Comparison of ENCODE assay signal across 10 cellular contexts in genomic region chr13:112692104-112692503, GRCh38. TPM values are rescaled to one million over a fixed set of nuclear protein-coding genes. Genes with fewer than 3 reads are reported as not detected.
A peak's percentile ranks its signal among the peaks of the same experiment; 100 is the strongest.
DNase-seq lines count a peak whose midpoint lies in the region; ATAC-seq lines count a peak whose summit lies in the region.
"Had no signal": no experiment of that assay in that cellular context is flagged by ENCODE, and none has a peak within 500 bp of the region (broad histone marks: within the 10 kb centered on the region; RNA-seq: fewer than 3 reads in every experiment).

No MANE protein-coding gene starts in this region.

- H3K36me3 Mint-ChIP-seq in activated CD4-positive, alpha-beta T cell treated with anti-CD3 and anti-CD28 coated beads for 36 hours (ENCODE audit: low read depth): peaks cover 6% of the 10 kb centered on the region
- peaks cover 23% of the 10 kb centered on the region for H3K36me3 Mint-ChIP-seq in activated CD4-positive, alpha-beta memory T cell treated with anti-CD3 and anti-CD28 coated beads, Interleukin-2, amount 10 ng/mL, durations not matched to agents 7 days and 5 days (ENCODE audit: low read depth)
- H3K36me3 Mint-ChIP-seq in immature natural killer cell: no peaks in the 10 kb centered on the region
- peaks cover 14% of the 10 kb centered on the region for H3K36me3 Mint-ChIP-seq in stimulated activated effector memory CD8-positive, alpha-beta T cell treated with anti-CD3 and anti-CD28 coated beads, Interleukin-12 subunit alpha, Interleukin-12 subunit beta, amount 100 ng/mL, for 72 hours

- peaks cover 57% of the 10 kb centered on the region for H3K4me1 Mint-ChIP-seq in activated CD4-positive, alpha-beta T cell treated with anti-CD3 and anti-CD28 coated beads for 36 hours
- peaks cover 48% of the 10 kb centered on the region for H3K4me1 Mint-ChIP-seq in activated CD4-positive, alpha-beta memory T cell treated with anti-CD3 and anti-CD28 coated beads, Interleukin-2, amount 10 ng/mL, durations not matched to agents 7 days and 5 days
- H3K4me1 Mint-ChIP-seq in immature natural killer cell: peaks cover 39 to 47% of the 10 kb centered on the region in 2 donors
- H3K4me1 Mint-ChIP-seq in stimulated activated effector memory CD8-positive, alpha-beta T cell treated with anti-CD3 and anti-CD28 coated beads, Interleukin-12 subunit alpha, Interleukin-12 subunit beta, amount 100 ng/mL, for 72 hours: peaks cover 56% of the 10 kb centered on the region

- CTCF ChIA-PET in activated CD4-positive, alpha-beta T cell treated with anti-CD3 and anti-CD28 coated beads for 36 hours (lab: Charles Lee): interaction anchor here (1.1 kb wide), 1 partner anchor 14 kb away, joined by 3 read pairs; no protein-coding TSS in a partner anchor
- CTCF ChIA-PET in activated CD4-positive, alpha-beta memory T cell treated with anti-CD3 and anti-CD28 coated beads, Interleukin-2, amount 10 ng/mL, durations not matched to agents 7 days and 5 days (lab: Charles Lee): no interaction called here

- POLR2A ChIA-PET in activated CD4-positive, alpha-beta T cell treated with anti-CD3 and anti-CD28 coated beads for 36 hours (lab: Charles Lee): no interaction called here
- POLR2A ChIA-PET in activated CD4-positive, alpha-beta memory T cell treated with anti-CD3 and anti-CD28 coated beads, Interleukin-2, amount 10 ng/mL, durations not matched to agents 7 days and 5 days (lab: Charles Lee): no interaction called here

- H3K9me3 Mint-ChIP-seq in activated CD4-positive, alpha-beta T cell treated with anti-CD3 and anti-CD28 coated beads for 36 hours (ENCODE audit: low read depth): no peaks in the 10 kb centered on the region
- H3K9me3 Mint-ChIP-seq in activated CD4-positive, alpha-beta memory T cell treated with anti-CD3 and anti-CD28 coated beads, Interleukin-2, amount 10 ng/mL, durations not matched to agents 7 days and 5 days: no peaks in the 10 kb centered on the region
- no peaks in the 10 kb centered on the region for H3K9me3 Mint-ChIP-seq in immature natural killer cell
- H3K9me3 Mint-ChIP-seq in stimulated activated effector memory CD8-positive, alpha-beta T cell treated with anti-CD3 and anti-CD28 coated beads, Interleukin-12 subunit alpha, Interleukin-12 subunit beta, amount 100 ng/mL, for 72 hours: no peaks in the 10 kb centered on the region

- H3K4me3 Mint-ChIP-seq in activated CD4-positive, alpha-beta T cell treated with anti-CD3 and anti-CD28 coated beads for 36 hours: peak overlapping the region; percentile 84
- H3K4me3 Mint-ChIP-seq in activated CD4-positive, alpha-beta memory T cell treated with anti-CD3 and anti-CD28 coated beads, Interleukin-2, amount 10 ng/mL, durations not matched to agents 7 days and 5 days: peak overlapping the region; percentile 79
- H3K4me3 Mint-ChIP-seq in immature natural killer cell: peak overlapping the region; percentile 84 to 90 (median 86)
- peak overlapping the region; percentile 85 for H3K4me3 Mint-ChIP-seq in stimulated activated effector memory CD8-positive, alpha-beta T cell treated with anti-CD3 and anti-CD28 coated beads, Interleukin-12 subunit alpha, Interleukin-12 subunit beta, amount 100 ng/mL, for 72 hours

- intact Hi-C loops in activated CD4-positive, alpha-beta T cell treated with anti-CD3 and anti-CD28 coated beads for 36 hours (cut with DNase I, micrococcal nuclease): no loop called here

- H3K27me3 Mint-ChIP-seq in activated CD4-positive, alpha-beta T cell treated with anti-CD3 and anti-CD28 coated beads for 36 hours: no peaks in the 10 kb centered on the region
- no peaks in the 10 kb centered on the region for H3K27me3 Mint-ChIP-seq in activated CD4-positive, alpha-beta memory T cell treated with anti-CD3 and anti-CD28 coated beads, Interleukin-2, amount 10 ng/mL, durations not matched to agents 7 days and 5 days
- peaks cover 3 to 11% (median 3%) of the 10 kb centered on the region in 3 donors for H3K27me3 Mint-ChIP-seq in immature natural killer cell (ENCODE audit: low read depth in 3 of 3)

- no peak overlapping the region for H3K27ac Mint-ChIP-seq in activated CD4-positive, alpha-beta T cell treated with anti-CD3 and anti-CD28 coated beads for 36 hours
- H3K27ac Mint-ChIP-seq in activated CD4-positive, alpha-beta memory T cell treated with anti-CD3 and anti-CD28 coated beads, Interleukin-2, amount 10 ng/mL, durations not matched to agents 7 days and 5 days: no peak overlapping the region
- no peak overlapping the region for H3K27ac Mint-ChIP-seq in immature natural killer cell
- H3K27ac Mint-ChIP-seq in stimulated activated effector memory CD8-positive, alpha-beta T cell treated with anti-CD3 and anti-CD28 coated beads, Interleukin-12 subunit alpha, Interleukin-12 subunit beta, amount 100 ng/mL, for 72 hours: no peak overlapping the region

- no peak for DNase-seq in activated CD4-positive, alpha-beta T cell treated with anti-CD3 and anti-CD28 coated beads for 36 hours
- DNase-seq in activated CD4-positive, alpha-beta T cell treated with anti-CD3 and anti-CD28 coated beads for 4 hours: no peak
- no peak for DNase-seq in activated CD4-positive, alpha-beta memory T cell treated with anti-CD3 and anti-CD28 coated beads, Interleukin-2, amount 10 ng/mL, durations not matched to agents 7 days and 5 days
- DNase-seq in immature natural killer cell: no peak
- no peak for DNase-seq in stimulated activated effector memory CD8-positive, alpha-beta T cell treated with anti-CD3 and anti-CD28 coated beads, Interleukin-12 subunit alpha, Interleukin-12 subunit beta, amount 100 ng/mL, for 72 hours (ENCODE audit: low spot score in 2 of 2)
- no peak for DNase-seq in kidney glomerular epithelial cell (lab: John Stamatoyannopoulos, UW)
- DNase-seq in NCI-H526 treated with DMSO at 0.1 percent for 48 hours (lab: John Stamatoyannopoulos, UW): no peak
- DNase-seq: activated CD4-positive, alpha-beta T cell treated with anti-CD3 and anti-CD28 coated beads for 1 hour; NCI-H2107 had no signal

- ATAC-seq in activated CD4-positive, alpha-beta T cell treated with anti-CD3 and anti-CD28 coated beads for 36 hours: no peak
- ATAC-seq in stimulated activated effector memory CD8-positive, alpha-beta T cell treated with anti-CD3 and anti-CD28 coated beads, Interleukin-12 subunit alpha, Interleukin-12 subunit beta, amount 100 ng/mL, for 72 hours: no peak
- ATAC-seq in HG02763 (IDR thresholded peaks at IDR 0.05; ENCODE audit: unreplicated experiment): no peak

RNA-seq across cellular contexts. Expression of gene ATP11A, which starts 2.3 kb away (rescaled TPM):
- total RNA-seq in activated CD4-positive, alpha-beta T cell treated with anti-CD3 and anti-CD28 coated beads for 36 hours: 10 to 100 TPM; 42.1 to 50.7 TPM
- total RNA-seq in activated CD4-positive, alpha-beta memory T cell treated with anti-CD3 and anti-CD28 coated beads, Interleukin-2, amount 10 ng/mL, durations not matched to agents 7 days and 5 days: 10 to 100 TPM; 52.5 to 53.3 TPM
- polyA plus RNA-seq in immature natural killer cell: 1 to 10 TPM in 1 of 3 donors, under 1 TPM in 1, not detected in 1; 0.96 to 2.9 TPM
